8 cellular contexts compared by ENCODE assay signal in the genomic region with DNA sequence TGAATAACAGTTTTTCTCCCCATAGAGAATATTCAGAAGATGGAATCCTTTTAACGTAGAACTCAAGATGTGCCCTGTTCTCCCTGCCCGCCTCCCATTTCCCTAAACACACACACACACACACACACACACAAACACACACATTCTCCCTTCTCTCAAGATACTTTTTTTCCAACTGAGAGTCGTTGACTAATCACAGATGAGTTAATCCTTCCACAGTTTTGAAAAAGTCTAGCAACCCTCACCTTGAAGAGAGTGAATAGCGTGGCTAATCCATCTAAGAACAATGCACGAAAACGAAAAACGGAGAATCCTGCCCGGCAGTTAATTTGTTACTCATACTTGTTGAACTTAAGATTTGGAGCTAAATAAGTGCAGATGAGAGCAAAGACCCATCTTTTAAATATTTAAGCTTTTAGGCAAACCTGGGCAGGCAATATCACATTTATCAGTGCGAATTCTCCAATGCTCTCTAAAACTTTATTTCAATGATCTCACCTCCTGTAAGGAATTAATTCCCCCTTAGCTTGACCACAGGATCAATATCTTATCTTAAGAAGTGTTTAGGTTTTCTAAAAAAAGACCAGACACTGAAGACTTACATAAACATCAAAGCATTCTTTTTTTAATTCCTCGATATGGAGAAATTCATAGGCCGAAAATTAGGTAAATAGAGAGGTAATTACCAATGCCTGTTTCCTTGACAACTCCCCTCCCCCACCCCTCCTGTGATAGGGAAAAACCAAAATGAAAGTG. TPM values are rescaled to one million over a fixed set of nuclear protein-coding genes. Genes with fewer than 3 reads are reported as not detected.
DNase-seq lines count a peak whose midpoint lies in the region; ATAC-seq and TF ChIP-seq lines count a peak whose summit lies in the region.

No MANE protein-coding gene starts in this region.

- H3K4me1 ChIP-seq in Peyer's patch (peaks cover 0 to 11% (median 2%) of the 10 kb centered on the region in 4 donors), esophagus (ENCODE audit: control insufficient read depth in 2 of 2, insufficient read depth in 2 of 2, low read length in 1 of 2) (no peaks in the 10 kb centered on the region), neuron (ENCODE audit: insufficient read depth, low read length) (peaks cover 19% of the 10 kb centered on the region)

- H2AFZ ChIP-seq in neuron (ENCODE audit: low read depth, low read length) = peak overlapping the region; percentile 48

- WGBS in esophagus, 2 donors = 24 to 38% methylated on average over 11 of the region's 11 CpGs

- peak overlapping the region; percentile 26 to 61 (median 48) for H3K4me3 ChIP-seq in Peyer's patch
- peak overlapping the region; percentile 54 to 71 for H3K4me3 ChIP-seq in esophagus (ENCODE audit: low read depth in 1 of 2, low read length in 2 of 2)
- peak overlapping the region; percentile 98 for H3K4me3 ChIP-seq in neuron (ENCODE audit: low read length)

- ATAC-seq in GM21390 (IDR thresholded peaks at IDR 0.05; ENCODE audit: unreplicated experiment) = no peak
- no peak for ATAC-seq in HG02884 (IDR thresholded peaks at IDR 0.05; ENCODE audit: unreplicated experiment)

- in situ Hi-C loops in KBM-7 (cut with MboI; ENCODE audit: low pct_unique_long_range_greater_than_20kb, low sequenced_read_pairs) = no loop called here

- H3K27me3 Mint-ChIP-seq in activated CD4-positive, alpha-beta T cell treated with anti-CD3 and anti-CD28 coated beads, Interleukin-2, amount 10 ng/mL, durations not matched to agents 24 days and 14 days = peaks cover 12% of the 10 kb centered on the region

- no peaks in the 10 kb centered on the region for H3K27me3 ChIP-seq in Peyer's patch
- H3K27me3 ChIP-seq in esophagus (ENCODE audit: control insufficient read depth in 1 of 2, insufficient read depth in 2 of 2, low read length in 2 of 2) = no peaks in the 10 kb centered on the region
- no peaks in the 10 kb centered on the region for H3K27me3 ChIP-seq in neuron (ENCODE audit: insufficient read depth, low read length)

- peak overlapping the region; percentile 95 for H3K27ac Mint-ChIP-seq in activated CD4-positive, alpha-beta T cell treated with anti-CD3 and anti-CD28 coated beads, Interleukin-2, amount 10 ng/mL, durations not matched to agents 24 days and 14 days

- H3K36me3 ChIP-seq in Peyer's patch (no peaks in the 10 kb centered on the region), esophagus (ENCODE audit: control insufficient read depth in 2 of 2, insufficient read depth in 2 of 2, low read length in 1 of 2) (no peaks in the 10 kb centered on the region), neuron (ENCODE audit: insufficient read depth, low read length) (peaks cover 12% of the 10 kb centered on the region)

- H3K9me3 Mint-ChIP-seq in activated CD4-positive, alpha-beta T cell treated with anti-CD3 and anti-CD28 coated beads, Interleukin-2, amount 10 ng/mL, durations not matched to agents 24 days and 14 days = peaks cover 4% of the 10 kb centered on the region

- peak overlapping the region; percentile 92 for H3K4me3 Mint-ChIP-seq in activated CD4-positive, alpha-beta T cell treated with anti-CD3 and anti-CD28 coated beads, Interleukin-2, amount 10 ng/mL, durations not matched to agents 24 days and 14 days

- intact Hi-C loops in activated CD4-positive, alpha-beta T cell treated with anti-CD3 and anti-CD28 coated beads, Interleukin-2, amount 10 ng/mL, durations not matched to agents 24 days and 14 days (cut with micrococcal nuclease) = loop anchor here (5.0 kb wide), 2 partner anchors 185 to 1455 kb away; a partner anchor contains a TSS

- no peaks in the 10 kb centered on the region for H3K9me3 ChIP-seq in Peyer's patch
- no peaks in the 10 kb centered on the region for H3K9me3 ChIP-seq in esophagus (ENCODE audit: control insufficient read depth in 2 of 2, insufficient read depth in 1 of 2, low read depth in 1 of 2, low read length in 1 of 2)
- peaks cover 8% of the 10 kb centered on the region for H3K9me3 ChIP-seq in neuron (ENCODE audit: low read length)

- no peak for DNase-seq in activated CD4-positive, alpha-beta T cell treated with anti-CD3 and anti-CD28 coated beads, Interleukin-2, amount 10 ng/mL, durations not matched to agents 24 days and 14 days
- DNase-seq in activated CD4-positive, alpha-beta T cell treated with anti-CD3 and anti-CD28 coated beads for 48 hours = no peak
- DNase-seq in Peyer's patch (no peak), KBM-7 (no peak)

- peaks cover 30% of the 10 kb centered on the region for H3K4me1 Mint-ChIP-seq in activated CD4-positive, alpha-beta T cell treated with anti-CD3 and anti-CD28 coated beads, Interleukin-2, amount 10 ng/mL, durations not matched to agents 24 days and 14 days

- H3K36me3 Mint-ChIP-seq in activated CD4-positive, alpha-beta T cell treated with anti-CD3 and anti-CD28 coated beads, Interleukin-2, amount 10 ng/mL, durations not matched to agents 24 days and 14 days (ENCODE audit: low read depth) = peaks cover 10% of the 10 kb centered on the region

- H3K27ac ChIP-seq in Peyer's patch = no peak overlapping the region
- no peak overlapping the region for H3K27ac ChIP-seq in esophagus (ENCODE audit: low read depth in 2 of 2, low read length in 1 of 2)

- TF ChIP-seq POLR2A in Peyer's patch (IDR thresholded peaks at IDR 0.05) = no peak

- no peak for TF ChIP-seq CTCF in Peyer's patch (IDR thresholded peaks at IDR 0.05)

RNA-seq across cellular contexts. Expression of a gene that starts 1.1 kb away (rescaled TPM):
- 6.8 and 7.1 TPM in 2 replicates for total RNA-seq in activated CD4-positive, alpha-beta T cell treated with anti-CD3 and anti-CD28 coated beads, Interleukin-2, amount 10 ng/mL, durations not matched to agents 24 days and 14 days
- total RNA-seq in Peyer's patch = 10 to 100 TPM in 1 of 4 donors, 1 to 10 TPM in 2, under 1 TPM in 1; 0.53 to 11.6 (median 3.3) TPM
- 1 to 10 TPM; 1.4 to 2.0 TPM for polyA plus RNA-seq in esophagus

Comparison
In these comparisons a context has a peak if more than half of its experiments do, and no peak if none do; other contexts are left out.
1. H3K4me3 ChIP-seq: peak in every context shown above with its lines; median percentile 98 in neuron; 62 in esophagus; 48 in Peyer's patch.